8 cellular contexts compared by ENCODE assay signal in the genomic region with DNA sequence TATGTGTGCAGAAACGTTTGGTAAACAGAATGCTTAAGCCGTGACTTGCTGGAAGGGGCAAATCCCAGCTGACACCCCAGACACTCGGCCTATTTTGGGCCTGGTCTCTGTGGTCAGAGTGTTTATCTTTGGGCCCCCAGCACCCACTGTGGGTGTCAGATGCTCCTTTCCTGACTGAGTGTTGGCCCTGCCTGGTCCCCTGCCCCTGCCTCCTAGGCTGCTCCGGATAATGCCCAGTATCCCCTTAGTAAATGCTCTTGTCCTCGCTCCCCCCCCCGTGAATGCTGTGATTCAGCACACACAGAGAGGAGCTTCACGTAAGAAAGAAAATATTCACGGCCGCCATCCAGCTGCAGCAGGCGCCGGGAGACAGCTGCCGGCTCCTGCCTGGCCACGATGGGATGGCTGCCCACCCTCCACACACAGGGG. TPM values are rescaled to one million over a fixed set of nuclear protein-coding genes. Genes with fewer than 3 reads are reported as not detected.
DNase-seq lines count a peak whose midpoint lies in the region; ATAC-seq, FAIRE-seq and TF ChIP-seq lines count a peak whose summit lies in the region.

No MANE protein-coding gene starts in this region.

- no peak for FAIRE-seq in bronchial epithelial cell (lab: Jason Lieb, UNC)

- no peak overlapping the region for H2BK5ac ChIP-seq in H9 (ENCODE audit: insufficient read length, low read length)

- H2BK15ac ChIP-seq in H9 (ENCODE audit: low read depth, low read length): no peak overlapping the region

- intact Hi-C loops in spleen (cut with DNase I; ENCODE audit: low total_unique reads) (no loop called here), OCI-LY7 (cut with micrococcal nuclease; ENCODE audit: unreplicated experiment) (no loop called here)

- no peak overlapping the region for H2BK12ac ChIP-seq in H9 (ENCODE audit: insufficient read length, low read depth, low read length)

- WGBS in H9 (ENCODE audit: extremely low coverage, insufficient read length, low lambda C conversion rate): no CpG with 5 or more reads among the region's 13 CpGs
- WGBS in spleen, 5 donors: 78 to 91% (median 82%) methylated on average over 13 of the region's 13 CpGs

- no peak overlapping the region for H3T11ph ChIP-seq in H9 (ENCODE audit: low read length)

- no peak for TF ChIP-seq POLR2A in spleen (IDR thresholded peaks at IDR 0.05)

- peak; percentile 47 for DNase-seq in H9
- DNase-seq in bronchial epithelial cell (ENCODE audit: low read depth): peak; percentile 49
- DNase-seq in left kidney (ENCODE audit: low read depth, low spot score): peak; percentile 58
- no peak for DNase-seq in spleen
- no peak for DNase-seq in OCI-M2 (lab: John Stamatoyannopoulos, UW; ENCODE audit: unreplicated experiment)
- DNase-seq in OCI-LY7 (ENCODE audit: low spot score): no peak

- H3K9ac ChIP-seq in H9 (ENCODE audit: extremely low read depth, insufficient read length, low read length): no peak overlapping the region

- H3K79me2 ChIP-seq in H9 (ENCODE audit: insufficient read depth, low read length): no peaks in the 10 kb centered on the region
- H3K79me2 ChIP-seq in OCI-LY7 (ENCODE audit: insufficient read depth, low read depth, low read length): no peaks in the 10 kb centered on the region

- H2BK20ac ChIP-seq in H9 (ENCODE audit: low read depth, low read length, poor library complexity, severe bottlenecking): no peak overlapping the region

- CTCF ChIA-PET in OCI-LY7 (lab: Charles Lee; ENCODE audit: unreplicated experiment): no interaction called here

- H3K23ac ChIP-seq in H9 (ENCODE audit: insufficient read length, low read depth, low read length): no peak overlapping the region

- H4K20me1 ChIP-seq in H9 (ENCODE audit: control insufficient read depth, insufficient read depth, insufficient read length) (no peaks in the 10 kb centered on the region), OCI-LY7 (ENCODE audit: insufficient read depth, low read length) (no peaks in the 10 kb centered on the region)

- POLR2A ChIA-PET in OCI-LY7 (lab: Charles Lee): interaction anchor here (0.6 kb wide), 1 partner anchor 225 kb away, joined by 3 read pairs; no protein-coding TSS in a partner anchor

- H3K9me3 ChIP-seq in H9 (ENCODE audit: control insufficient read depth, low read depth, low read length): no peaks in the 10 kb centered on the region
- no peaks in the 10 kb centered on the region for H3K9me3 ChIP-seq in spleen
- no peaks in the 10 kb centered on the region for H3K9me3 ChIP-seq in OCI-LY7 (ENCODE audit: low read length)

- H3K4me2 ChIP-seq in H9 (ENCODE audit: insufficient read depth, insufficient read length, low read length): no peak overlapping the region
- no peak overlapping the region for H3K4me2 ChIP-seq in OCI-LY7 (ENCODE audit: low read length)

- TF ChIP-seq CTCF in H9 (conservative IDR thresholded peaks at IDR 0.05) (no peak), bronchial epithelial cell (IDR thresholded peaks at IDR 0.05; ENCODE audit: insufficient read depth, low read length, severe bottlenecking) (no peak), spleen (IDR thresholded peaks at IDR 0.05 in 8 of 11, conservative IDR thresholded peaks at IDR 0.05 in 3 of 11) (no peak), OCI-LY7 (conservative IDR thresholded peaks at IDR 0.05; ENCODE audit: low read length) (no peak)

- H3K14ac ChIP-seq in H9 (ENCODE audit: insufficient read depth, low read length): no peak overlapping the region; the same call in 1 of the 2 replicates

- H3K27ac Mint-ChIP-seq in H9: peak overlapping the region in 2 of 3 experiments; percentile 57 to 72; a peak in 2 of 7 replicates
- H3K27ac Mint-ChIP-seq in stimulated activated memory B cell treated with anti-CD40 and anti-IgM and Interleukin-4, amounts not matched to agents 10 μg/mL and 1 μg/mL and 100 μg/mL, for 72 hours: no peak overlapping the region

- BruUV-seq in OCI-LY7 (replicated peaks; lab: Mats Ljungman, UMichigan): no TSS peak

- H4K91ac ChIP-seq in H9 (ENCODE audit: insufficient read length, low read depth, low read length): no peak overlapping the region

- H3K4me1 ChIP-seq in H9 (ENCODE audit: insufficient read depth, low read length): peaks cover 2% of the 10 kb centered on the region; the same call in 1 of the 2 replicates
- peaks cover 0 to 26% (median 4%) of the 10 kb centered on the region in 6 donors for H3K4me1 ChIP-seq in spleen
- H3K4me1 ChIP-seq in OCI-LY7 (ENCODE audit: insufficient read depth, low read length, poor library complexity, severe bottlenecking): no peaks in the 10 kb centered on the region

- no peak for ATAC-seq in HG03439 (IDR thresholded peaks at IDR 0.05; ENCODE audit: unreplicated experiment)
- ATAC-seq in stimulated activated memory B cell treated with anti-CD40 and anti-IgM and Interleukin-4, amounts not matched to agents 10 μg/mL and 1 μg/mL and 100 μg/mL, for 72 hours: no peak

- peaks cover 36 to 51% of the 10 kb centered on the region in 2 experiments for H3K4me1 Mint-ChIP-seq in H9
- no peaks in the 10 kb centered on the region for H3K4me1 Mint-ChIP-seq in stimulated activated memory B cell treated with anti-CD40 and anti-IgM and Interleukin-4, amounts not matched to agents 10 μg/mL and 1 μg/mL and 100 μg/mL, for 72 hours

- H2AK5ac ChIP-seq in H9 (ENCODE audit: insufficient read length, low read length): no peak overlapping the region

- H3K4me3 ChIP-seq in bronchial epithelial cell (ENCODE audit: low read depth, low read length): no peak overlapping the region
- H3K4me3 ChIP-seq in spleen: no peak overlapping the region
- H3K4me3 ChIP-seq in OCI-LY7 (ENCODE audit: low read depth, low read length, poor library complexity, severe bottlenecking): no peak overlapping the region

- no peaks in the 10 kb centered on the region for H3K23me2 ChIP-seq in H9 (ENCODE audit: insufficient read length, low read depth, low read length, poor library complexity, severe bottlenecking)

- H3K4ac ChIP-seq in H9 (ENCODE audit: low read depth, low read length): no peak overlapping the region

- no peaks in the 10 kb centered on the region for H3K79me1 ChIP-seq in H9 (ENCODE audit: insufficient read depth, low read depth, low read length, poor library complexity, severe bottlenecking)

- H3K56ac ChIP-seq in H9 (ENCODE audit: insufficient read length, low read depth, low read length): no peak overlapping the region

- H3K36me3 ChIP-seq in bronchial epithelial cell (ENCODE audit: control insufficient read depth, insufficient read depth, low read length) (no peaks in the 10 kb centered on the region), spleen (no peaks in the 10 kb centered on the region), OCI-LY7 (ENCODE audit: insufficient read depth, low read length) (no peaks in the 10 kb centered on the region)

- H3K27ac ChIP-seq in H9 (ENCODE audit: insufficient read length, low read depth, low read length) (no peak overlapping the region), spleen (peak overlapping the region in 6 of 8 donors; percentile 40 to 67 (median 64)), OCI-LY7 (ENCODE audit: low read depth, low read length, poor library complexity, severe bottlenecking) (no peak overlapping the region)

- no peak overlapping the region for H4K8ac ChIP-seq in H9 (replicated peaks; ENCODE audit: insufficient read length, low read depth, low read length)

- H4K5ac ChIP-seq in H9 (ENCODE audit: insufficient read length, low read depth, low read length): no peak overlapping the region

- H3K9me3 Mint-ChIP-seq in H9: no peaks in the 10 kb centered on the region
- no peaks in the 10 kb centered on the region for H3K9me3 Mint-ChIP-seq in stimulated activated memory B cell treated with anti-CD40 and anti-IgM and Interleukin-4, amounts not matched to agents 10 μg/mL and 1 μg/mL and 100 μg/mL, for 72 hours

- H2AFZ ChIP-seq in H9 (ENCODE audit: low read length) (no peak overlapping the region), OCI-LY7 (ENCODE audit: low read length) (no peak overlapping the region)

- H3K27me3 ChIP-seq in H9 (ENCODE audit: insufficient read depth, low read length): no peaks in the 10 kb centered on the region
- peaks cover 5% of the 10 kb centered on the region for H3K27me3 ChIP-seq in bronchial epithelial cell (ENCODE audit: control insufficient read depth, insufficient read depth, low read length)
- H3K27me3 ChIP-seq in spleen (replicated peaks in 1 of 7): no peaks in the 10 kb centered on the region

- no peaks in the 10 kb centered on the region for H3K9me2 ChIP-seq in OCI-LY7 (ENCODE audit: insufficient read depth, low read length)

- no peaks in the 10 kb centered on the region for H3K36me3 Mint-ChIP-seq in H9 (ENCODE audit: insufficient read depth in 1 of 3, low read depth in 3 of 3)
- peaks cover 7% of the 10 kb centered on the region for H3K36me3 Mint-ChIP-seq in stimulated activated memory B cell treated with anti-CD40 and anti-IgM and Interleukin-4, amounts not matched to agents 10 μg/mL and 1 μg/mL and 100 μg/mL, for 72 hours

- no peak overlapping the region for H2BK120ac ChIP-seq in H9 (ENCODE audit: low read depth, low read length, poor library complexity, severe bottlenecking)

- H3K4me3 Mint-ChIP-seq in H9: no peak overlapping the region; a peak in 1 of 5 replicates
- H3K4me3 Mint-ChIP-seq in stimulated activated memory B cell treated with anti-CD40 and anti-IgM and Interleukin-4, amounts not matched to agents 10 μg/mL and 1 μg/mL and 100 μg/mL, for 72 hours: no peak overlapping the region

- no peak overlapping the region for H3K18ac ChIP-seq in H9 (ENCODE audit: insufficient read length, low read depth, low read length)

- no peaks in the 10 kb centered on the region for H3K27me3 Mint-ChIP-seq in H9 (ENCODE audit: low read depth)
- H3K27me3 Mint-ChIP-seq in stimulated activated memory B cell treated with anti-CD40 and anti-IgM and Interleukin-4, amounts not matched to agents 10 μg/mL and 1 μg/mL and 100 μg/mL, for 72 hours: no peaks in the 10 kb centered on the region

RNA-seq across cellular contexts. Expression of a gene that starts 11.3 kb away (rescaled TPM):
- total RNA-seq in H9 (2021): 4.8 and 5.1 TPM in 2 replicates
- 0.13 and 0.79 TPM in 2 replicates for total RNA-seq in bronchial epithelial cell
- total RNA-seq in spleen: 100 to 1,000 TPM in 1 of 7 donors, 10 to 100 TPM in 6; 45.4 to 103 (median 66.2) TPM
- 10 to 100 TPM in 2 of 3 donors, 1 to 10 TPM in 1; 6.6 to 11.8 (median 11.8) TPM for polyA plus RNA-seq in spleen
- total RNA-seq in OCI-LY7 (2014; rRNA removed; shearing (Covaris generic)): not detected in 2 replicates
- total RNA-seq in OCI-LY7 (2022): not detected in 2 replicates

Comparison
In these comparisons a context has a peak if more than half of its experiments do, and no peak if none do; other contexts are left out.
1. DNase-seq: peak in H9 (single experiment), bronchial epithelial cell (single experiment) and left kidney (single experiment); none in spleen (single experiment), OCI-M2 (single experiment) and OCI-LY7 (single experiment).
2. H3K27ac ChIP-seq: peak in spleen (6 of 8); none in H9 (single experiment) and OCI-LY7 (single experiment).